19 cellular contexts compared by ENCODE assay signal in genomic region chr17:44807817-44808155, GRCh38. TPM values are rescaled to one million over a fixed set of nuclear protein-coding genes. Genes with fewer than 3 reads are reported as not detected.
DNase-seq lines count a peak whose midpoint lies in the region; ATAC-seq and TF ChIP-seq lines count a peak whose summit lies in the region.
"Had no signal": no experiment of that assay in that cellular context is flagged by ENCODE, and none has a peak within 500 bp of the region (broad histone marks: within the 10 kb centered on the region; RNA-seq: fewer than 3 reads in every experiment).

No MANE protein-coding gene starts in this region.

- H3K9me3 ChIP-seq in spleen (no peaks in the 10 kb centered on the region), psoas muscle (no peaks in the 10 kb centered on the region)
- H3K9me3 ChIP-seq: body of pancreas, SJSA1 had no signal

- H3K4me1 Mint-ChIP-seq in Calu3 (ENCODE audit: low read depth, unreplicated experiment) = peaks cover 42% of the 10 kb centered on the region
- H3K4me1 Mint-ChIP-seq in HFFc6 (ENCODE audit: low read depth) = peaks cover 41% of the 10 kb centered on the region
- peaks cover 4% of the 10 kb centered on the region; the same call in 1 of the 2 replicates for H3K4me1 Mint-ChIP-seq in WTC11
- H3K4me1 Mint-ChIP-seq in osteocyte (ENCODE audit: unreplicated experiment) = peaks cover 12% of the 10 kb centered on the region
- H3K4me1 Mint-ChIP-seq: CD14-positive monocyte had no signal

- H3K4me3 ChIP-seq in spleen = no peak overlapping the region
- no peak overlapping the region for H3K4me3 ChIP-seq in psoas muscle
- H3K4me3 ChIP-seq: body of pancreas, dorsolateral prefrontal cortex, SJSA1 had no signal

- H3K27me3 Mint-ChIP-seq in Calu3 (ENCODE audit: unreplicated experiment) (no peaks in the 10 kb centered on the region), HFFc6 (ENCODE audit: insufficient read depth) (no peaks in the 10 kb centered on the region), WTC11 (ENCODE audit: low read depth) (no peaks in the 10 kb centered on the region), osteocyte (ENCODE audit: unreplicated experiment) (no peaks in the 10 kb centered on the region)

- BruUV-seq in Calu3 (replicated peaks; lab: Mats Ljungman, UMichigan) = no TSS peak

- no peaks in the 10 kb centered on the region for H3K36me3 ChIP-seq in spleen
- H3K36me3 ChIP-seq in psoas muscle (ENCODE audit: insufficient read depth in 1 of 2, low read depth in 1 of 2) = no peaks in the 10 kb centered on the region

- DNase-seq in Calu3 (no peak), HFFc6 (no peak), WTC11 (ENCODE audit: low spot score) (no peak), osteocyte (ENCODE audit: extremely low spot score, unreplicated experiment) (no peak), NCI-H2107 (lab: John Stamatoyannopoulos, UW) (no peak), spleen (no peak), psoas muscle (no peak)
- DNase-seq: activated CD4-positive, alpha-beta T cell treated with anti-CD3 and anti-CD28 coated beads for 4 hours; activated naive CD4-positive, alpha-beta T cell treated with anti-CD3 and anti-CD28 coated beads, Interleukin-2, amount 50 U/mL, for 16 hours; body of pancreas; dorsolateral prefrontal cortex; GOT3; stimulated activated naive CD8-positive, alpha-beta T cell treated with anti-CD3 and anti-CD28 coated beads, Interleukin-15, Interleukin-2, amounts not matched to agents 100 U/mL and 50 U/mL, for 24 hours; T-helper 9 cell had no signal

- TF ChIP-seq CTCF in Calu3 (IDR thresholded peaks at IDR 0.05; ENCODE audit: unreplicated experiment) = no peak
- no peak for TF ChIP-seq CTCF in HFFc6 (IDR thresholded peaks at IDR 0.05)
- no peak for TF ChIP-seq CTCF in WTC11 (IDR thresholded peaks at IDR 0.05)
- no peak for TF ChIP-seq CTCF in osteocyte (IDR thresholded peaks at IDR 0.05)
- TF ChIP-seq CTCF in spleen (IDR thresholded peaks at IDR 0.05 in 8 of 11, conservative IDR thresholded peaks at IDR 0.05 in 3 of 11) = no peak
- TF ChIP-seq CTCF in psoas muscle (IDR thresholded peaks at IDR 0.05) = no peak

- CTCF ChIA-PET in Calu3 (lab: Charles Lee) = interaction anchor here (0.6 to 1.4 kb wide), 6 partner anchors 12 to 406 kb away, joined by 3 to 5 read pairs (median 4); no protein-coding TSS in a partner anchor
- CTCF ChIA-PET in WTC11 (lab: Charles Lee) = interaction anchor here (0.6 to 1.6 kb wide), 3 partner anchors 22 to 426 kb away, joined by 3 to 6 read pairs (median 3); no protein-coding TSS in a partner anchor

- H3K4me1 ChIP-seq in spleen (no peaks in the 10 kb centered on the region), psoas muscle (no peaks in the 10 kb centered on the region)
- H3K4me1 ChIP-seq: body of pancreas, SJSA1 had no signal

- ATAC-seq in WTC11 (no peak), GM19351 (IDR thresholded peaks at IDR 0.05; ENCODE audit: unreplicated experiment) (no peak), psoas muscle (no peak)
- ATAC-seq: body of pancreas; HepG2; stimulated activated naive CD8-positive, alpha-beta T cell treated with anti-CD3 and anti-CD28 coated beads, Interleukin-15, Interleukin-2, amounts not matched to agents 100 U/mL and 50 U/mL, for 24 hours had no signal

- WGBS in spleen, 5 donors = 65 to 78% (median 69%) methylated on average over 3 of the region's 3 CpGs
- WGBS in psoas muscle, 3 donors = 51 to 63% (median 62%) methylated on average over 3 of the region's 3 CpGs

- H3K9me3 Mint-ChIP-seq in Calu3 (ENCODE audit: low read depth, unreplicated experiment) = no peaks in the 10 kb centered on the region
- H3K9me3 Mint-ChIP-seq in HFFc6 = no peaks in the 10 kb centered on the region
- H3K9me3 Mint-ChIP-seq in WTC11 = no peaks in the 10 kb centered on the region
- H3K9me3 Mint-ChIP-seq in osteocyte (ENCODE audit: unreplicated experiment) = no peaks in the 10 kb centered on the region
- H3K9me3 Mint-ChIP-seq: CD14-positive monocyte had no signal

- H3K27ac Mint-ChIP-seq in Calu3 (ENCODE audit: unreplicated experiment) (peak overlapping the region; percentile 12), HFFc6 (peak overlapping the region; percentile 7; the same call in 1 of the 2 replicates), WTC11 (0 out of 2 replicates have a peak overlapping the region, but pooled peaks have one; percentile 36), osteocyte (ENCODE audit: unreplicated experiment) (peak overlapping the region; percentile 5)
- H3K27ac Mint-ChIP-seq: CD14-positive monocyte had no signal

- H3K27ac ChIP-seq in spleen (no peak overlapping the region), psoas muscle (no peak overlapping the region)
- H3K27ac ChIP-seq: body of pancreas, SJSA1 had no signal

- H3K36me3 Mint-ChIP-seq in Calu3 (ENCODE audit: insufficient read depth, unreplicated experiment) = peaks cover 22% of the 10 kb centered on the region
- peaks cover 16% of the 10 kb centered on the region for H3K36me3 Mint-ChIP-seq in HFFc6 (ENCODE audit: low read depth)
- peaks cover 37% of the 10 kb centered on the region for H3K36me3 Mint-ChIP-seq in WTC11
- peaks cover 21% of the 10 kb centered on the region for H3K36me3 Mint-ChIP-seq in osteocyte (ENCODE audit: unreplicated experiment)
- H3K36me3 Mint-ChIP-seq: CD14-positive monocyte had no signal

- TF ChIP-seq POLR2A in spleen (IDR thresholded peaks at IDR 0.05) = no peak

- H3K4me3 Mint-ChIP-seq in Calu3 (ENCODE audit: low read depth, unreplicated experiment) (peak overlapping the region; percentile 24), HFFc6 (no peak overlapping the region), WTC11 (no peak overlapping the region), osteocyte (ENCODE audit: unreplicated experiment) (no peak overlapping the region)

- POLR2A ChIA-PET in WTC11 (lab: Charles Lee) = no interaction called here

- intact Hi-C loops in Calu3 (cut with micrococcal nuclease; ENCODE audit: unreplicated experiment) = no loop called here
- intact Hi-C loops in spleen (cut with DNase I; ENCODE audit: low total_unique reads) = no loop called here
- intact Hi-C loops in psoas muscle (cut with DNase I) = no loop called here

- H3K27me3 ChIP-seq in spleen (replicated peaks in 1 of 7) (no peaks in the 10 kb centered on the region), psoas muscle (ENCODE audit: insufficient read depth in 3 of 3, low read length in 2 of 3) (no peaks in the 10 kb centered on the region)
- H3K27me3 ChIP-seq: body of pancreas, SJSA1 had no signal

TF ChIP-seq in WTC11, 78 proteins besides CTCF, POLR2A, EP300 and RAD21 (continues in another document):
- TF ChIP-seq, protein P1, sequence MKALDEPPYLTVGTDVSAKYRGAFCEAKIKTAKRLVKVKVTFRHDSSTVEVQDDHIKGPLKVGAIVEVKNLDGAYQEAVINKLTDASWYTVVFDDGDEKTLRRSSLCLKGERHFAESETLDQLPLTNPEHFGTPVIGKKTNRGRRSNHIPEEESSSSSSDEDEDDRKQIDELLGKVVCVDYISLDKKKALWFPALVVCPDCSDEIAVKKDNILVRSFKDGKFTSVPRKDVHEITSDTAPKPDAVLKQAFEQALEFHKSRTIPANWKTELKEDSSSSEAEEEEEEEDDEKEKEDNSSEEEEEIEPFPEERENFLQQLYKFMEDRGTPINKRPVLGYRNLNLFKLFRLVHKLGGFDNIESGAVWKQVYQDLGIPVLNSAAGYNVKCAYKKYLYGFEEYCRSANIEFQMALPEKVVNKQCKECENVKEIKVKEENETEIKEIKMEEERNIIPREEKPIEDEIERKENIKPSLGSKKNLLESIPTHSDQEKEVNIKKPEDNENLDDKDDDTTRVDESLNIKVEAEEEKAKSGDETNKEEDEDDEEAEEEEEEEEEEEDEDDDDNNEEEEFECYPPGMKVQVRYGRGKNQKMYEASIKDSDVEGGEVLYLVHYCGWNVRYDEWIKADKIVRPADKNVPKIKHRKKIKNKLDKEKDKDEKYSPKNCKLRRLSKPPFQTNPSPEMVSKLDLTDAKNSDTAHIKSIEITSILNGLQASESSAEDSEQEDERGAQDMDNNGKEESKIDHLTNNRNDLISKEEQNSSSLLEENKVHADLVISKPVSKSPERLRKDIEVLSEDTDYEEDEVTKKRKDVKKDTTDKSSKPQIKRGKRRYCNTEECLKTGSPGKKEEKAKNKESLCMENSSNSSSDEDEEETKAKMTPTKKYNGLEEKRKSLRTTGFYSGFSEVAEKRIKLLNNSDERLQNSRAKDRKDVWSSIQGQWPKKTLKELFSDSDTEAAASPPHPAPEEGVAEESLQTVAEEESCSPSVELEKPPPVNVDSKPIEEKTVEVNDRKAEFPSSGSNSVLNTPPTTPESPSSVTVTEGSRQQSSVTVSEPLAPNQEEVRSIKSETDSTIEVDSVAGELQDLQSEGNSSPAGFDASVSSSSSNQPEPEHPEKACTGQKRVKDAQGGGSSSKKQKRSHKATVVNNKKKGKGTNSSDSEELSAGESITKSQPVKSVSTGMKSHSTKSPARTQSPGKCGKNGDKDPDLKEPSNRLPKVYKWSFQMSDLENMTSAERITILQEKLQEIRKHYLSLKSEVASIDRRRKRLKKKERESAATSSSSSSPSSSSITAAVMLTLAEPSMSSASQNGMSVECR (CRISPR knock-in tag; IDR thresholded peaks at IDR 0.05; ENCODE audit: borderline replicate concordance) = no peak

RNA-seq across cellular contexts. Expression of gene GJC1, which starts 22.3 kb away (rescaled TPM):
- total RNA-seq in Calu3 (2022) (75.9 and 114 TPM in 2 replicates), WTC11 (2021) (102 to 107 TPM (median 104 TPM) in 3 replicates), osteocyte (40.6 and 43.0 TPM in 2 replicates), spleen (1 to 10 TPM in 4 of 7 donors, under 1 TPM in 3; 0.43 to 1.8 (median 1.1) TPM), psoas muscle (1 to 10 TPM; 4.7 to 7.9 (median 5.7) TPM)
- total RNA-seq in HFFc6 (2021; fragmentation: NEBNext Ultra II Directional; extraction: Animal tissue kit (Norgen Biotek cat#: 25700)) = 10 to 100 TPM; 47.3 to 71.3 (median 59.3) TPM
- polyA plus RNA-seq in spleen (under 1 TPM; 0.41 to 0.86 (median 0.80) TPM), psoas muscle (1 to 10 TPM; 2.2 to 2.7 (median 2.5) TPM)
- polyA plus RNA-seq: CD14-positive monocyte had no signal

RNA-seq across cellular contexts. Expression of gene HIGD1B, which starts 39.9 kb away (rescaled TPM):
- total RNA-seq in Calu3 (2022) (not detected in 2 replicates), WTC11 (2021) (not detected in 3 replicates), osteocyte (not detected in 2 replicates), spleen (not detected), psoas muscle (10 to 100 TPM in 1 of 4 donors, 1 to 10 TPM in 3; 4.6 to 17.9 (median 6.7) TPM)
- total RNA-seq in HFFc6 (2021; fragmentation: NEBNext Ultra II Directional; extraction: Animal tissue kit (Norgen Biotek cat#: 25700)) = not detected
- polyA plus RNA-seq in spleen (1 to 10 TPM in 1 of 3 donors, under 1 TPM in 1, not detected in 1; 0.38 to 1.7 TPM), psoas muscle (10 to 100 TPM in 2 of 3 donors, 1 to 10 TPM in 1; 10.0 to 14.2 (median 13.1) TPM)
- total RNA-seq: HepG2, OCI-LY7, SJSA1 had no signal
- polyA plus RNA-seq: CD14-positive monocyte, HepG2 had no signal

RNA-seq across cellular contexts. Expression of gene ADAM11, which starts 49.0 kb away (rescaled TPM):
- total RNA-seq in Calu3 (2022) = 0.57 and 1.2 TPM in 2 replicates
- under 1 TPM; 0.14 to 0.27 (median 0.16) TPM for total RNA-seq in HFFc6 (2021; fragmentation: NEBNext Ultra II Directional; extraction: Animal tissue kit (Norgen Biotek cat#: 25700))
- 3.0 to 4.1 TPM (median 3.2 TPM) in 3 replicates for total RNA-seq in WTC11 (2021)
- 1.0 and 1.7 TPM in 2 replicates for total RNA-seq in osteocyte
- total RNA-seq in spleen = under 1 TPM in 6 of 7 donors, not detected in 1; 0.10 to 0.79 (median 0.47) TPM
- polyA plus RNA-seq in spleen = under 1 TPM; 0.22 to 0.29 (median 0.26) TPM
- total RNA-seq in psoas muscle = under 1 TPM in 2 of 4 donors, not detected in 2; 0.15 to 0.26 TPM
- polyA plus RNA-seq in psoas muscle = under 1 TPM; 0.03 to 0.21 (median 0.05) TPM
- polyA plus RNA-seq: CD14-positive monocyte had no signal
